In the genomic region with DNA sequence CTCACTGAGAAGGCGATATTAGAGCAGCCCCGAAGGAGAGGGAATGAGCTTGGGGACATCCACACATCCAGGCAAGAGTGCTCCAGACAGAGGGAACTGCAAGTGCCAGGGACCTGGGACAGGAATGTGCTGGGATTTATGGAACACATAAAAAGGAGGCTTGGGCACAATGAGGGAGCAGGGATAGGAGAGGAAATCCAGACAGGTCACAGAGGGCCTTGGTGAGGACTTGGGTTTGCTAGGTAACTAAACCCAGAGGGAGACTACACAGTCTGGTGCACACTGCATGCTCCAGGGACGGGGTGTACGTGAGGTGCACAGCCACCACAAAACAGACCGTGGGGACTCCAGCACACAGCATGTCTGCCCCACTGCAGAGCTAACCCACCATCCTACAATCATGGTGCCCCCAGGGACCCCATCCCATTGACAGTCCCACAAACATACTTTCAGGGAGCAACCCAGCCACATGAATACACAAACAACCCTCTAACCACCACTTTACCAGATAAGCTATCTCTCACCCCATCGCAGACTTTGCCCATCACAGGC, we compare ENCODE assay signal across 8 cellular contexts. TPM values are rescaled to one million over a fixed set of nuclear protein-coding genes. Genes with fewer than 3 reads are reported as not detected.
A peak's percentile ranks its signal among the peaks of the same experiment; 100 is the strongest.
DNase-seq lines count a peak whose midpoint lies in the region; ATAC-seq, FAIRE-seq and TF ChIP-seq lines count a peak whose summit lies in the region.

No MANE protein-coding gene starts in this region.

- peaks cover 13% of the 10 kb centered on the region for H3F3A ChIP-seq in OCI-LY1 (ENCODE audit: insufficient read depth, low read length)

- peak overlapping the region; percentile 66; the same call in 1 of the 2 replicates for H3K4me2 ChIP-seq in OCI-LY1 (ENCODE audit: low read length)

- H3K4me1 ChIP-seq in OCI-LY1 (ENCODE audit: insufficient read depth, low read length, severe bottlenecking) (peaks cover 73% of the 10 kb centered on the region), endodermal cell (ENCODE audit: control insufficient read depth, insufficient read depth, low read length) (peaks cover 21% of the 10 kb centered on the region), rectal smooth muscle tissue (ENCODE audit: control insufficient read depth, insufficient read depth, low read length) (peaks cover 19% of the 10 kb centered on the region), mucosa of descending colon (ENCODE audit: low read depth) (peaks cover 68% of the 10 kb centered on the region)

- no peaks in the 10 kb centered on the region for H3K9me3 Mint-ChIP-seq in endodermal cell

- H3K4me1 Mint-ChIP-seq in endodermal cell, result peaks cover 43% of the 10 kb centered on the region

- no peaks in the 10 kb centered on the region for H3K27me3 Mint-ChIP-seq in endodermal cell (ENCODE audit: insufficient read depth)

- H3K27ac Mint-ChIP-seq in endodermal cell, result peak overlapping the region; percentile 100

- TF ChIP-seq CTCF in OCI-LY1 (IDR thresholded peaks at IDR 0.05; ENCODE audit: low read length), result no peak
- no peak for TF ChIP-seq CTCF in endodermal cell (conservative IDR thresholded peaks at IDR 0.05)
- no peak for TF ChIP-seq CTCF in mucosa of descending colon (IDR thresholded peaks at IDR 0.05)

- 83 to 89% methylated on average over 6 of the region's 6 CpGs for WGBS in endodermal cell (ENCODE audit: insufficient coverage in 1 of 2, insufficient read length in 1 of 2), 2 experiments

- intact Hi-C loops in mucosa of descending colon (cut with DNase I, micrococcal nuclease), result no loop called here

- no peak for DNase-seq in GM12891 (ENCODE audit: insufficient read length, low spot score)
- no peak for DNase-seq in endodermal cell
- no peak for DNase-seq in C1 segment of cervical spinal cord (lab: John Stamatoyannopoulos, UW)
- DNase-seq in mucosa of descending colon, result no peak
- no peak for DNase-seq in amygdala (lab: John Stamatoyannopoulos, UW)
- no peak for DNase-seq in hippocampal formation (lab: John Stamatoyannopoulos, UW)

- H3K79me2 ChIP-seq in OCI-LY1 (ENCODE audit: insufficient read depth, low read length), result no peaks in the 10 kb centered on the region

- no peak for ATAC-seq in mucosa of descending colon

- peak overlapping the region; percentile 73 for H3K4me3 Mint-ChIP-seq in endodermal cell

- no peaks in the 10 kb centered on the region for H3K9me2 ChIP-seq in OCI-LY1 (ENCODE audit: low read depth, low read length)

- TF ChIP-seq POLR2A in GM12891 (IDR thresholded peaks at IDR 0.05; ENCODE audit: low read depth, low read length), result no peak

- FAIRE-seq in GM12891 (lab: Jason Lieb, UNC), result no peak

- H3K36me3 Mint-ChIP-seq in endodermal cell (ENCODE audit: low read depth), result peaks cover 10% of the 10 kb centered on the region

- H3K36me3 ChIP-seq in OCI-LY1 (ENCODE audit: insufficient read depth, low read length) (peaks cover 9% of the 10 kb centered on the region; the same call in 1 of the 2 replicates), endodermal cell (ENCODE audit: control insufficient read depth, insufficient read depth, low read length) (peaks cover 4% of the 10 kb centered on the region), rectal smooth muscle tissue (ENCODE audit: control insufficient read depth, insufficient read depth, low read length) (no peaks in the 10 kb centered on the region), mucosa of descending colon (ENCODE audit: low read depth) (no peaks in the 10 kb centered on the region)

- no peaks in the 10 kb centered on the region for H3K27me3 ChIP-seq in OCI-LY1 (ENCODE audit: insufficient read depth, low read length)
- no peaks in the 10 kb centered on the region for H3K27me3 ChIP-seq in endodermal cell (ENCODE audit: control insufficient read depth, insufficient read depth, low read length, poor library complexity, severe bottlenecking)
- H3K27me3 ChIP-seq in rectal smooth muscle tissue (ENCODE audit: control insufficient read depth, insufficient read depth, low read length), result no peaks in the 10 kb centered on the region

- H3K27ac ChIP-seq in OCI-LY1 (ENCODE audit: low read depth, low read length, poor library complexity, severe bottlenecking) (peak overlapping the region; percentile 96), endodermal cell (ENCODE audit: low read depth, low read length) (no peak overlapping the region), rectal smooth muscle tissue (ENCODE audit: low read depth, low read length) (peak overlapping the region; percentile 100)

- no peaks in the 10 kb centered on the region for H4K20me1 ChIP-seq in OCI-LY1 (ENCODE audit: insufficient read depth, low read length)

- H3K4me3 ChIP-seq in OCI-LY1 (ENCODE audit: low read depth, low read length, poor library complexity, severe bottlenecking), result no peak overlapping the region
- peak overlapping the region; percentile 15 for H3K4me3 ChIP-seq in endodermal cell (ENCODE audit: low read length)
- H3K4me3 ChIP-seq in rectal smooth muscle tissue (ENCODE audit: low read length), result no peak overlapping the region
- no peak overlapping the region for H3K4me3 ChIP-seq in mucosa of descending colon

- H3K9ac ChIP-seq in OCI-LY1 (ENCODE audit: low read length) (peak overlapping the region; percentile 72), endodermal cell (ENCODE audit: extremely low read depth, low read length, poor library complexity, severe bottlenecking) (no peak overlapping the region), rectal smooth muscle tissue (ENCODE audit: low read length) (no peak overlapping the region)

- H3K9me3 ChIP-seq in OCI-LY1 (ENCODE audit: low read length) (no peaks in the 10 kb centered on the region), endodermal cell (ENCODE audit: control insufficient read depth, low read length) (no peaks in the 10 kb centered on the region), mucosa of descending colon (no peaks in the 10 kb centered on the region)

- H2AFZ ChIP-seq in OCI-LY1 (ENCODE audit: low read length), result no peak overlapping the region

TF ChIP-seq in GM12891, 5 proteins besides CTCF, POLR2A, EP300 and RAD21:
- TF ChIP-seq TAF1 (IDR thresholded peaks at IDR 0.05; ENCODE audit: low read depth, low read length), result no peak
- TF ChIP-seq POU2F2 (IDR thresholded peaks at IDR 0.05; ENCODE audit: low read depth, low read length), result peak; percentile 31; the same call in 1 of the 2 replicates

RNA-seq across cellular contexts. Expression of gene ZFP36, which starts 5.6 kb away (rescaled TPM):
- 24.7 TPM for polyA plus RNA-seq in GM12891 (2012; ENCODE audit: low read depth, missing spikeins)
- total RNA-seq in endodermal cell (10 to 100 TPM; 16.1 to 23.4 TPM), mucosa of descending colon (100 to 1,000 TPM; 200 to 236 (median 235) TPM)
- 7.8 TPM for polyA plus RNA-seq in endodermal cell (2013, experiment 1 of 2)
- 7.3 TPM for polyA plus RNA-seq in endodermal cell (2013, experiment 2 of 2)

RNA-seq across cellular contexts. Expression of gene MED29, which starts 9.9 kb away (rescaled TPM):
- polyA plus RNA-seq in GM12891 (2012; ENCODE audit: low read depth, missing spikeins), result 13.1 TPM
- total RNA-seq in endodermal cell (10 to 100 TPM; 32.6 to 38.9 TPM), mucosa of descending colon (10 to 100 TPM; 28.4 to 31.2 (median 28.8) TPM)
- 26.7 TPM for polyA plus RNA-seq in endodermal cell (2013, experiment 1 of 2)
- 24.1 TPM for polyA plus RNA-seq in endodermal cell (2013, experiment 2 of 2)

RNA-seq across cellular contexts. Expression of gene PAF1, which starts 10.2 kb away (rescaled TPM):
- polyA plus RNA-seq in GM12891 (2012; ENCODE audit: low read depth, missing spikeins), result 30.3 TPM
- total RNA-seq in endodermal cell (10 to 100 TPM; 28.4 to 28.8 TPM), mucosa of descending colon (10 to 100 TPM; 28.1 to 44.8 (median 32.3) TPM)
- 40.6 TPM for polyA plus RNA-seq in endodermal cell (2013, experiment 1 of 2)
- polyA plus RNA-seq in endodermal cell (2013, experiment 2 of 2), result 38.7 TPM

RNA-seq across cellular contexts. Expression of gene PLEKHG2, which starts 11.4 kb away (rescaled TPM):
- polyA plus RNA-seq in GM12891 (2012; ENCODE audit: low read depth, missing spikeins), result 35.3 TPM
- total RNA-seq in endodermal cell (100 to 1,000 TPM; 127 to 160 TPM), mucosa of descending colon (10 to 100 TPM in 2 of 3 donors, 1 to 10 TPM in 1; 6.5 to 26.7 (median 17.9) TPM)
- 75.4 TPM for polyA plus RNA-seq in endodermal cell (2013, experiment 1 of 2)
- polyA plus RNA-seq in endodermal cell (2013, experiment 2 of 2), result 69.8 TPM

RNA-seq across cellular contexts. Expression of gene RPS16, which starts 34.7 kb away (rescaled TPM):
- 5,893 TPM for polyA plus RNA-seq in GM12891 (2012; ENCODE audit: low read depth, missing spikeins)
- total RNA-seq in endodermal cell, result 1,000 to 10,000 TPM; 1,674 to 1,990 TPM
- 2,268 TPM for polyA plus RNA-seq in endodermal cell (2013, experiment 1 of 2)
- 2,119 TPM for polyA plus RNA-seq in endodermal cell (2013, experiment 2 of 2)
- total RNA-seq in mucosa of descending colon, result 1,000 to 10,000 TPM; 1,270 to 1,804 (median 1,507) TPM

Comparison
In these comparisons a context has a peak if more than half of its experiments do, and no peak if none do; other contexts are left out.
1. RNA of gene ZFP36, which starts 5.6 kb away (total RNA-seq): 200 to 236 TPM in mucosa of descending colon; 16.1 to 23.4 TPM in endodermal cell; every median in the first group is over 4 times any median in the second.